ENCODE assay signal across 1 cellular context in the genomic region with DNA sequence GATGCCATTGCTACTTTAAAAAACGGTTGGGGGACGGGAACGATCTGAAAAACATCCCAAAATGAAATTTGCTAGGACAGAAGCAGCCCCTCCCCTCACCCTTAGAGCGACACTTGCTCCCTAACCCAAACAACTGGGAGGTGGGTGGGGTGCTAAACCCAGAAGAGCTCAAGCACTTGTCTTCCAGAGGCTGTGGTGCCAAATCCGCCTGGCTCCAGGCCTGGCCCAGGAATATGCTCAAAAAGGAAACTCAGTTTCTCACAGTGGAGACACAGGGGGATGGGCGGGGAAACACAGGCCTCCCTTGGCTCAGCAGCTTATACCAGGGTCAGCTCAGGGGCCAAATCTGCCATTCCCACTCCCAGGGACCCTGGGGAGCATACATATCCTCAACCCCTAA.
TF ChIP-seq lines count a peak whose summit lies in the region.

No MANE protein-coding gene starts in this region.

TF ChIP-seq in IMR-90, 13 proteins besides CTCF, POLR2A, EP300 and RAD21:
- TF ChIP-seq, protein P1, sequence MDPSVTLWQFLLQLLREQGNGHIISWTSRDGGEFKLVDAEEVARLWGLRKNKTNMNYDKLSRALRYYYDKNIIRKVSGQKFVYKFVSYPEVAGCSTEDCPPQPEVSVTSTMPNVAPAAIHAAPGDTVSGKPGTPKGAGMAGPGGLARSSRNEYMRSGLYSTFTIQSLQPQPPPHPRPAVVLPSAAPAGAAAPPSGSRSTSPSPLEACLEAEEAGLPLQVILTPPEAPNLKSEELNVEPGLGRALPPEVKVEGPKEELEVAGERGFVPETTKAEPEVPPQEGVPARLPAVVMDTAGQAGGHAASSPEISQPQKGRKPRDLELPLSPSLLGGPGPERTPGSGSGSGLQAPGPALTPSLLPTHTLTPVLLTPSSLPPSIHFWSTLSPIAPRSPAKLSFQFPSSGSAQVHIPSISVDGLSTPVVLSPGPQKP (IDR thresholded peaks at IDR 0.05; ENCODE audit: borderline replicate concordance, low read depth, low read length), result no peak
- TF ChIP-seq MXI1 (IDR thresholded peaks at IDR 0.05; ENCODE audit: borderline replicate concordance, low read depth, low read length) (no peak), SMC3 (IDR thresholded peaks at IDR 0.05; ENCODE audit: low read depth, low read length) (no peak), CEBPB (IDR thresholded peaks at IDR 0.05; ENCODE audit: low read depth, low read length) (no peak), MAFK (IDR thresholded peaks at IDR 0.05; ENCODE audit: low read depth, low read length) (no peak), MAZ (IDR thresholded peaks at IDR 0.05; ENCODE audit: borderline replicate concordance, low read depth, low read length) (no peak), RFX5 (IDR thresholded peaks at IDR 0.05; ENCODE audit: low read depth, low read length) (no peak), BHLHE40 (IDR thresholded peaks at IDR 0.05; ENCODE audit: low read depth, low read length) (no peak), NFE2L2 (IDR thresholded peaks at IDR 0.05; ENCODE audit: low read depth, low read length) (no peak), RCOR1 (IDR thresholded peaks at IDR 0.05; ENCODE audit: insufficient replicate concordance, low read length) (no peak), FOS (IDR thresholded peaks at IDR 0.05; ENCODE audit: low read depth, low read length) (no peak), CHD1 (IDR thresholded peaks at IDR 0.05; ENCODE audit: low read depth, low read length) (no peak)
- TF ChIP-seq, protein P2, sequence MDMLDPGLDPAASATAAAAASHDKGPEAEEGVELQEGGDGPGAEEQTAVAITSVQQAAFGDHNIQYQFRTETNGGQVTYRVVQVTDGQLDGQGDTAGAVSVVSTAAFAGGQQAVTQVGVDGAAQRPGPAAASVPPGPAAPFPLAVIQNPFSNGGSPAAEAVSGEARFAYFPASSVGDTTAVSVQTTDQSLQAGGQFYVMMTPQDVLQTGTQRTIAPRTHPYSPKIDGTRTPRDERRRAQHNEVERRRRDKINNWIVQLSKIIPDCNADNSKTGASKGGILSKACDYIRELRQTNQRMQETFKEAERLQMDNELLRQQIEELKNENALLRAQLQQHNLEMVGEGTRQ (IDR thresholded peaks at IDR 0.05; ENCODE audit: low read depth, low read length), result no peak
